ENCODE assay signal across 10 cellular contexts in the genomic region with DNA sequence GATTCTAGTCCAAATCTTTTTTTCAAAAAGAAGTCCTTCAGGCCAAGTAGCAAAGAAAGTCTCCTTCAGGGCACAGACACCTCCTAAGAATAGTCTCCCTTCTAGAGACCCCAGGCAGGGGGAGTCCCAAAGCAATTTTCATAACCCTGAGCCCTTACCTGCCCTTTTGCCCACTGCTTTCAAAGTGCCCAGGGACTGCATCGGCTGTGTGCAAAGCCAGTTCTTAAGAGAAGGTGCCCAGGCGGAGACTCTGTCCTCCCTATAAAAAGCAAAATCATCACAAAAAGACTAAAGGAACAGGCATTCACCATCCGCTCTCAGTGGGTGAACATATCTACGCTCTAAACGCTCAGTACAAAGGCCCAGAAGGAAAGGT. TPM values are rescaled to one million over a fixed set of nuclear protein-coding genes. Genes with fewer than 3 reads are reported as not detected.
DNase-seq lines count a peak whose midpoint lies in the region; ATAC-seq and TF ChIP-seq lines count a peak whose summit lies in the region.
"Had no signal": no experiment of that assay in that cellular context is flagged by ENCODE, and none has a peak within 500 bp of the region (broad histone marks: within the 10 kb centered on the region; RNA-seq: fewer than 3 reads in every experiment).

No MANE protein-coding gene starts in this region.

- no peaks in the 10 kb centered on the region for H3K27me3 Mint-ChIP-seq in nephron (ENCODE audit: low read depth)

- H3K27me3 ChIP-seq in dorsolateral prefrontal cortex, result no peaks in the 10 kb centered on the region
- H3K27me3 ChIP-seq in HAP-1 (ENCODE audit: low read depth), result no peaks in the 10 kb centered on the region

- H3K4me3 ChIP-seq in dorsolateral prefrontal cortex (peak overlapping the region in 1 of 59 donors; percentile 15), HAP-1 (no peak overlapping the region)

- DNase-seq in RWPE1 (ENCODE audit: low spot score), result no peak
- no peak for DNase-seq in dorsolateral prefrontal cortex
- no peak for DNase-seq in MV-4-11 (lab: John Stamatoyannopoulos, UW)
- no peak for DNase-seq in left lobe of liver (ENCODE audit: low spot score)
- no peak for DNase-seq in HAP-1 (ENCODE audit: low spot score in 2 of 2)
- DNase-seq: KG1 had no signal

- in situ Hi-C loops in HAP-1 (cut with MboI; ENCODE audit: low sequenced_read_pairs), result no loop called here

- no peaks in the 10 kb centered on the region for H3K9me3 ChIP-seq in HAP-1

- peak overlapping the region; percentile 83 for H3K27ac ChIP-seq in C4-2B
- H3K27ac ChIP-seq in RWPE1, result peak overlapping the region; percentile 66
- H3K27ac ChIP-seq in dorsolateral prefrontal cortex, result peak overlapping the region in 45 of 59 donors; percentile 0 to 80 (median 53)

- intact Hi-C loops in dorsolateral prefrontal cortex (cut with DNase I), result no loop called here

- peaks cover 41% of the 10 kb centered on the region for H3K36me3 Mint-ChIP-seq in nephron (ENCODE audit: low read depth)

- 0 out of 2 replicates have a peak, but pooled peaks cover 7% of the 10 kb centered on the region for H3K36me3 ChIP-seq in HAP-1 (replicated peaks)

- POLR2A ChIA-PET in RWPE1 (lab: Yijun Ruan, JAX; ENCODE audit: low non-redundant PET), result no interaction called here

- H3K4me3 Mint-ChIP-seq in nephron, result peak overlapping the region in 2 of 3 experiments; percentile 52 to 71

- CTCF ChIA-PET in RWPE1 (lab: Yijun Ruan, JAX), result interaction anchor here (0.5 to 5.2 kb wide), 2 partner anchors 13 to 59 kb away, joined by 3 to 21 read pairs; no protein-coding TSS in a partner anchor

- peak overlapping the region; percentile 95 to 100 (median 100) for H3K27ac Mint-ChIP-seq in nephron

- no peaks in the 10 kb centered on the region for H3K4me1 ChIP-seq in HAP-1

- no peak for TF ChIP-seq CTCF in C4-2B (conservative IDR thresholded peaks at IDR 0.05)
- TF ChIP-seq CTCF in RWPE1 (conservative IDR thresholded peaks at IDR 0.05; ENCODE audit: low read depth), result no peak
- no peak for TF ChIP-seq CTCF in dorsolateral prefrontal cortex (IDR thresholded peaks at IDR 0.05 in 54 of 56, conservative IDR thresholded peaks at IDR 0.05 in 2 of 56; ENCODE audit: low read depth in 1 of 56, partially characterized antibody in 56 of 56)
- TF ChIP-seq CTCF in nephron (IDR thresholded peaks at IDR 0.05; ENCODE audit: unreplicated experiment in 3 of 3), result no peak

- H3K4me1 Mint-ChIP-seq in nephron, result peaks cover 49% of the 10 kb centered on the region

- no peaks in the 10 kb centered on the region for H3K9me3 Mint-ChIP-seq in nephron

- ATAC-seq in left lobe of liver (no peak), HG03135 (IDR thresholded peaks at IDR 0.05; ENCODE audit: unreplicated experiment) (no peak)
- ATAC-seq: Panc1 had no signal

RNA-seq across cellular contexts. Expression of a gene that starts 32.2 kb away (rescaled TPM):
- total RNA-seq in dorsolateral prefrontal cortex (10 to 100 TPM; 27.6 to 72.4 (median 41.6) TPM), left lobe of liver (29.9 TPM)
